ENCODE assay signal across 7 cellular contexts in genomic region chr4:30380404-30380998, GRCh38.
DNase-seq lines count a peak whose midpoint lies in the region; ATAC-seq, FAIRE-seq and TF ChIP-seq lines count a peak whose summit lies in the region.

No MANE protein-coding gene starts in this region.

- H3K9me3 ChIP-seq in small intestine (ENCODE audit: control insufficient read depth, low read depth), result no peaks in the 10 kb centered on the region

- in situ Hi-C loops in G401 (cut with HindIII; ENCODE audit: low sequenced_read_pairs), result no loop called here

- DNase-seq in GM06990 (ENCODE audit: extremely low read depth, insufficient read length), result peak; percentile 6
- peak; percentile 75 to 77 for DNase-seq in Kasumi-1 (lab: John Stamatoyannopoulos, UW)
- DNase-seq in SKM-1 (lab: John Stamatoyannopoulos, UW; ENCODE audit: unreplicated experiment), result peak; percentile 21
- DNase-seq in fibroblast of the aortic adventitia (ENCODE audit: low read depth), result peak; percentile 76
- DNase-seq in small intestine, result peak; percentile 6
- no peak for DNase-seq in G401 (ENCODE audit: low spot score)

- no peak overlapping the region for H3K4me3 ChIP-seq in GM06990 (replicated peaks; ENCODE audit: low read depth, low read length)
- H3K4me3 ChIP-seq in fibroblast of the aortic adventitia (ENCODE audit: low read depth, low read length), result no peak overlapping the region
- no peak overlapping the region for H3K4me3 ChIP-seq in small intestine (ENCODE audit: low read depth in 1 of 2, low read length in 2 of 2)

- ATAC-seq in GM21526 (IDR thresholded peaks at IDR 0.05; ENCODE audit: low FRiP score, unreplicated experiment), result peak; percentile 81

- WGBS in small intestine, 3 donors, result 48 to 63% (median 55%) methylated on average over 6 of the region's 6 CpGs

- no peaks in the 10 kb centered on the region for H3K4me1 ChIP-seq in small intestine (ENCODE audit: control insufficient read depth in 2 of 2, insufficient read depth in 1 of 2, low read depth in 1 of 2, low read length in 1 of 2)

- no peak overlapping the region for H3K27ac ChIP-seq in small intestine (ENCODE audit: low read depth in 1 of 2, low read length in 1 of 2)

- no peaks in the 10 kb centered on the region for H3K36me3 ChIP-seq in GM06990 (ENCODE audit: control insufficient read depth, insufficient read depth, low read length)
- H3K36me3 ChIP-seq in small intestine (ENCODE audit: control insufficient read depth in 2 of 2, insufficient read depth in 2 of 2, low read length in 2 of 2), result no peaks in the 10 kb centered on the region

- no peaks in the 10 kb centered on the region for H3K27me3 ChIP-seq in GM06990 (replicated peaks; ENCODE audit: control insufficient read depth, insufficient read depth, low read length)
- H3K27me3 ChIP-seq in small intestine (ENCODE audit: control insufficient read depth in 2 of 2, insufficient read depth in 2 of 2, low read length in 2 of 2), result no peaks in the 10 kb centered on the region

- no peak for FAIRE-seq in small intestine (lab: Jason Lieb, UNC)

- TF ChIP-seq CTCF in GM06990 (IDR thresholded peaks at IDR 0.05; ENCODE audit: insufficient read depth, low read length, poor library complexity, severe bottlenecking) (peak; percentile 93), fibroblast of the aortic adventitia (IDR thresholded peaks at IDR 0.05; ENCODE audit: insufficient read depth, low read length) (peak; percentile 97)
